ENCODE assay signal across 9 cellular contexts in genomic region chrX:63506320-63506719, GRCh38.
DNase-seq lines count a peak whose midpoint lies in the region; ATAC-seq, FAIRE-seq and TF ChIP-seq lines count a peak whose summit lies in the region.
"Had no signal": no experiment of that assay in that cellular context is flagged by ENCODE, and none has a peak within 500 bp of the region (broad histone marks: within the 10 kb centered on the region; RNA-seq: fewer than 3 reads in every experiment).

No MANE protein-coding gene starts in this region.

- H3K27ac Mint-ChIP-seq in Caco-2 (ENCODE audit: unreplicated experiment), result no peak overlapping the region
- no peak overlapping the region for H3K27ac Mint-ChIP-seq in HFFc6
- H3K27ac Mint-ChIP-seq in activated naive CD4-positive, alpha-beta T cell treated with anti-CD3 and anti-CD28 coated beads, Interleukin-2, amount 10 ng/mL, durations not matched to agents 7 days and 5 days, result no peak overlapping the region

- H3K27ac ChIP-seq in kidney (ENCODE audit: low read depth in 2 of 2, low read length in 2 of 2), result no peak overlapping the region

- no peak overlapping the region for H3K4me3 ChIP-seq in Caco-2 (ENCODE audit: low read depth, low read length)
- no peak overlapping the region for H3K4me3 ChIP-seq in kidney (ENCODE audit: low read length in 2 of 2)

- H3K4me1 Mint-ChIP-seq in Caco-2 (ENCODE audit: low read depth, unreplicated experiment) (peaks cover 7% of the 10 kb centered on the region), HFFc6 (ENCODE audit: low read depth) (peaks cover 24% of the 10 kb centered on the region)
- H3K4me1 Mint-ChIP-seq in activated naive CD4-positive, alpha-beta T cell treated with anti-CD3 and anti-CD28 coated beads, Interleukin-2, amount 10 ng/mL, durations not matched to agents 7 days and 5 days, result no peaks in the 10 kb centered on the region

- CTCF ChIA-PET in Caco-2 (lab: Charles Lee), result interaction anchor here (0.6 to 2.2 kb wide), 3 partner anchors 26 to 256 kb away, joined by 3 to 12 read pairs (median 3); no protein-coding TSS in a partner anchor
- CTCF ChIA-PET in activated naive CD4-positive, alpha-beta T cell treated with anti-CD3 and anti-CD28 coated beads, Interleukin-2, amount 10 ng/mL, durations not matched to agents 7 days and 5 days (lab: Charles Lee), result no interaction called here

- no peaks in the 10 kb centered on the region for H3K27me3 Mint-ChIP-seq in Caco-2 (ENCODE audit: insufficient read depth, unreplicated experiment)
- no peaks in the 10 kb centered on the region for H3K27me3 Mint-ChIP-seq in HFFc6 (ENCODE audit: insufficient read depth)
- H3K27me3 Mint-ChIP-seq in activated naive CD4-positive, alpha-beta T cell treated with anti-CD3 and anti-CD28 coated beads, Interleukin-2, amount 10 ng/mL, durations not matched to agents 7 days and 5 days, result no peaks in the 10 kb centered on the region

- no TSS peak for BruUV-seq in Caco-2 (replicated peaks; lab: Mats Ljungman, UMichigan)

- H3K9me3 Mint-ChIP-seq in Caco-2 (ENCODE audit: unreplicated experiment) (no peaks in the 10 kb centered on the region), HFFc6 (no peaks in the 10 kb centered on the region)
- no peaks in the 10 kb centered on the region for H3K9me3 Mint-ChIP-seq in activated naive CD4-positive, alpha-beta T cell treated with anti-CD3 and anti-CD28 coated beads, Interleukin-2, amount 10 ng/mL, durations not matched to agents 7 days and 5 days

- FAIRE-seq in kidney (lab: Jason Lieb, UNC), result peak; percentile 76

- intact Hi-C loops in Caco-2 (cut with micrococcal nuclease; ENCODE audit: unreplicated experiment), result loop anchor here (1.0 to 2.0 kb wide), 2 partner anchors 180 to 231 kb away; no protein-coding TSS in a partner anchor
- intact Hi-C loops in kidney (cut with DNase I), result no loop called here

- no peak overlapping the region for H3K9ac ChIP-seq in kidney (ENCODE audit: low read length in 2 of 2)

- POLR2A ChIA-PET in Caco-2 (lab: Charles Lee), result no interaction called here

- peaks cover 6% of the 10 kb centered on the region; the same call in 1 of the 2 replicates for H3K4me1 ChIP-seq in Caco-2
- H3K4me1 ChIP-seq in kidney (ENCODE audit: control insufficient read depth in 1 of 2, insufficient read depth in 1 of 2, low read depth in 1 of 2, low read length in 2 of 2), result no peaks in the 10 kb centered on the region

- H3K27me3 ChIP-seq in Caco-2 (replicated peaks; ENCODE audit: control insufficient read depth, insufficient read depth, low read length), result no peaks in the 10 kb centered on the region

- H3K36me3 Mint-ChIP-seq in Caco-2 (ENCODE audit: insufficient read depth, unreplicated experiment) (no peaks in the 10 kb centered on the region), HFFc6 (ENCODE audit: low read depth) (no peaks in the 10 kb centered on the region)
- H3K36me3 Mint-ChIP-seq in activated naive CD4-positive, alpha-beta T cell treated with anti-CD3 and anti-CD28 coated beads, Interleukin-2, amount 10 ng/mL, durations not matched to agents 7 days and 5 days, result no peaks in the 10 kb centered on the region

- H3K36me3 ChIP-seq in Caco-2 (ENCODE audit: control insufficient read depth, insufficient read depth, low read length) (no peaks in the 10 kb centered on the region), kidney (ENCODE audit: control insufficient read depth in 1 of 2, insufficient read depth in 2 of 2, low read length in 2 of 2) (no peaks in the 10 kb centered on the region)

- H3K4me3 Mint-ChIP-seq in Caco-2 (ENCODE audit: unreplicated experiment) (no peak overlapping the region), HFFc6 (no peak overlapping the region)
- no peak overlapping the region for H3K4me3 Mint-ChIP-seq in activated naive CD4-positive, alpha-beta T cell treated with anti-CD3 and anti-CD28 coated beads, Interleukin-2, amount 10 ng/mL, durations not matched to agents 7 days and 5 days

- no peaks in the 10 kb centered on the region for H3K9me3 ChIP-seq in Caco-2
- no peaks in the 10 kb centered on the region for H3K9me3 ChIP-seq in kidney (ENCODE audit: control insufficient read depth in 1 of 2, low read length in 2 of 2)

- peak in 1 of 2 experiments; percentile 24 for DNase-seq in Caco-2
- DNase-seq in HFFc6, result peak; percentile 26
- DNase-seq in SW480 (ENCODE audit: low spot score), result peak; percentile 38
- DNase-seq in kidney, result no peak
- DNase-seq in activated naive CD4-positive, alpha-beta T cell treated with anti-CD3 and anti-CD28 coated beads, Interleukin-2, amount 10 ng/mL, durations not matched to agents 7 days and 5 days, result no peak
- DNase-seq in HuH-7 (ENCODE audit: low spot score), result no peak
- DNase-seq in activated gamma-delta T cell (lab: John Stamatoyannopoulos, UW), result no peak
- DNase-seq: cortex of kidney had no signal

- ATAC-seq in HG03520 (IDR thresholded peaks at IDR 0.05; ENCODE audit: unreplicated experiment), result no peak

- TF ChIP-seq CTCF in Caco-2 (IDR thresholded peaks at IDR 0.05; ENCODE audit: insufficient read depth in 1 of 2, low read depth in 1 of 2, low read length in 1 of 2, severe bottlenecking in 1 of 2, unreplicated experiment in 1 of 2), result peak; percentile 18 to 32
- TF ChIP-seq CTCF in HFFc6 (IDR thresholded peaks at IDR 0.05), result peak; percentile 62
- TF ChIP-seq CTCF in kidney (IDR thresholded peaks at IDR 0.05; ENCODE audit: borderline replicate concordance, extremely low read depth, insufficient read depth), result no peak

Comparison
In these comparisons a context has a peak if more than half of its experiments do, and no peak if none do; other contexts are left out.
1. DNase-seq: peak in HFFc6 (single experiment) and SW480 (single experiment); none in kidney (single experiment), activated naive CD4-positive, alpha-beta T cell treated with anti-CD3 and anti-CD28 coated beads, Interleukin-2, amount 10 ng/mL, durations not matched to agents 7 days and 5 days (single experiment), HuH-7 (single experiment) and activated gamma-delta T cell (single experiment).